6 cellular contexts compared by ENCODE assay signal in the genomic region with DNA sequence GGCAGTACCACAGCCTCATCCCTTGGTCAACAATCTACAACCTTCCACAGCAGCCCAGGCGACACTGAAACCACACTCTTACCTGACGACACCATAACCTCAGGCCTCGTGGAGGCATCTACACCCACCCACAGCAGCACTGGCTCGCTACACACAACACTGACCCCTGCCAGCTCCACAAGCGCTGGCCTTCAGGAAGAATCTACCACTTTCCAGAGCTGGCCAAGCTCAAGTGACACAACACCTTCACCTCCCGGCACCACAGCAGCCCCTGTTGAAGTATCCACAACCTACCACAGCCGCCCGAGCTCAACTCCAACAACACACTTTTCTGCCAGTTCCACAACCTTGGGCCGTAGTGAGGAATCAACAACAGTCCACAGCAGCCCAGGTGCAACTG. TPM values are rescaled to one million over a fixed set of nuclear protein-coding genes. Genes with fewer than 3 reads are reported as not detected.
"Had no signal": no experiment of that assay in that cellular context is flagged by ENCODE, and none has a peak within 500 bp of the region (broad histone marks: within the 10 kb centered on the region; RNA-seq: fewer than 3 reads in every experiment).

No MANE protein-coding gene starts in this region.

RNA-seq across cellular contexts. Expression of gene MUC17, which starts 25.2 kb away (rescaled TPM):
- total RNA-seq: K562, M059J, PC-3, Right ventricle myocardium superior, SJSA1 had no signal
- polyA plus RNA-seq: K562, SK-N-SH had no signal

RNA-seq across cellular contexts. Expression of gene MUC12, which starts 25.3 kb away (rescaled TPM):
- total RNA-seq: Right ventricle myocardium superior, SJSA1 had no signal
- polyA plus RNA-seq: SK-N-SH had no signal

RNA-seq across cellular contexts. Expression of gene MUC3A, which starts 45.3 kb away (rescaled TPM):
- total RNA-seq: M059J, SJSA1 had no signal
